In the genomic region with DNA sequence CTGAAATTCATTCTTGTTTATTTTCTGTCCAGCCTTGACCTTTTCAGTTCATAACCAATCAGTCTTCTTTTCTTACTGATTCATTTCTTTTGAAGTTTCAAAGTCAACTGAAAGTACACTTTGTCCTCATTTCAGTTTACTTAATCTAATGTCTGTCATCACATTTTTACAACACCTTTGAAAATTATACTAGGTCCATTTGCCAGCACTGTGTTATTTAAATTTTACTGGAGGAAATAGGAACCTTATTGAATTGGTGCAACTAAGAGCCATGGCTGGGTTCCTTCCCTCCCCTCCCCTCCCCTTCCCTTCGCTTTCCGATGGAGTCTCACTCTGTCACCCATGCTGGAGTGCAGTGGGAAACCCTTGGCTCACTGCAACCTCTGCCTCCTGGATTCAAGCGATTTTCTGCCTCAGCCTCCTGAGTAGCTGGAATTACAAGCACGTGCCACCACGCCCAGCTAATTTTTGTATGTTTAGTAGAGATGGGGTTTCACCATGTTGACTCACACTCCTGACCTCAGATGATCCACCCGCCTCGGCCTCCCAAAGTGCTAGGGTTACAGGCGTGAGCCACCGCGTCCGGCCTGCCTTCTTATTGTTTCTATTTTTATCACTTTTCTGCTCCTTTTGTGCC, we compare ENCODE assay signal across 1 cellular context.
TF ChIP-seq lines count a peak whose summit lies in the region.

No MANE protein-coding gene starts in this region.

TF ChIP-seq in HepG2, 621 proteins besides CTCF, POLR2A, EP300 and RAD21 (continued from another document and continues in another):
- TF ChIP-seq, protein P1, sequence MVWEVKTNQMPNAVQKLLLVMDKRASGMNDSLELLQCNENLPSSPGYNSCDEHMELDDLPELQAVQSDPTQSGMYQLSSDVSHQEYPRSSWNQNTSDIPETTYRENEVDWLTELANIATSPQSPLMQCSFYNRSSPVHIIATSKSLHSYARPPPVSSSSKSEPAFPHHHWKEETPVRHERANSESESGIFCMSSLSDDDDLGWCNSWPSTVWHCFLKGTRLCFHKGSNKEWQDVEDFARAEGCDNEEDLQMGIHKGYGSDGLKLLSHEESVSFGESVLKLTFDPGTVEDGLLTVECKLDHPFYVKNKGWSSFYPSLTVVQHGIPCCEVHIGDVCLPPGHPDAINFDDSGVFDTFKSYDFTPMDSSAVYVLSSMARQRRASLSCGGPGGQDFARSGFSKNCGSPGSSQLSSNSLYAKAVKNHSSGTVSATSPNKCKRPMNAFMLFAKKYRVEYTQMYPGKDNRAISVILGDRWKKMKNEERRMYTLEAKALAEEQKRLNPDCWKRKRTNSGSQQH (CRISPR knock-in tag; IDR thresholded peaks at IDR 0.05; ENCODE audit: low read depth) = no peak
- TF ChIP-seq RXRB (CRISPR knock-in tag; IDR thresholded peaks at IDR 0.05; ENCODE audit: borderline replicate concordance) (peak; percentile 93), FOXA3 (CRISPR knock-in tag; IDR thresholded peaks at IDR 0.05) (peak; percentile 79), GABPB1 (CRISPR knock-in tag; IDR thresholded peaks at IDR 0.05) (peak; percentile 62), MIER2 (CRISPR knock-in tag; IDR thresholded peaks at IDR 0.05) (no peak), SNAPC4 (CRISPR knock-in tag; IDR thresholded peaks at IDR 0.05) (no peak), NCOA2 (CRISPR knock-in tag; IDR thresholded peaks at IDR 0.05) (peak; percentile 73; the same call in 1 of the 2 replicates), ZNF17 (CRISPR knock-in tag; IDR thresholded peaks at IDR 0.05) (no peak), DMAP1 (CRISPR knock-in tag; IDR thresholded peaks at IDR 0.05) (peak; percentile 62; the same call in 1 of the 2 replicates), RBAK (CRISPR knock-in tag; IDR thresholded peaks at IDR 0.05) (no peak), PHF21A (CRISPR knock-in tag; IDR thresholded peaks at IDR 0.05) (peak; percentile 50; the same call in 1 of the 2 replicates), MTF2 (CRISPR knock-in tag; IDR thresholded peaks at IDR 0.05; ENCODE audit: borderline replicate concordance) (no peak), ZNF33A (CRISPR knock-in tag; IDR thresholded peaks at IDR 0.05; ENCODE audit: borderline replicate concordance) (no peak), ZSCAN30 (CRISPR knock-in tag; IDR thresholded peaks at IDR 0.05) (no peak), IKZF4 (CRISPR knock-in tag; IDR thresholded peaks at IDR 0.05; ENCODE audit: borderline replicate concordance, low read depth, not compliant biosample characterization) (no peak), BRD4 (CRISPR knock-in tag; IDR thresholded peaks at IDR 0.05) (no peak), ZNF841 (CRISPR knock-in tag; IDR thresholded peaks at IDR 0.05; ENCODE audit: borderline replicate concordance) (no peak), ZNF644 (CRISPR knock-in tag; IDR thresholded peaks at IDR 0.05; ENCODE audit: low read depth) (peak; percentile 52; the same call in 1 of the 2 replicates), HNRNPH1 (optimal IDR thresholded peaks at IDR 0.05; ENCODE audit: low read depth, low read length) (no peak), BRCA1 (CRISPR knock-in tag; IDR thresholded peaks at IDR 0.05) (no peak), SIN3B (IDR thresholded peaks at IDR 0.05; ENCODE audit: low read length) (no peak), NR2C2 (CRISPR knock-in tag; IDR thresholded peaks at IDR 0.05; ENCODE audit: borderline replicate concordance) (peak; percentile 54; the same call in 1 of the 2 replicates), ZNF367 (CRISPR knock-in tag; IDR thresholded peaks at IDR 0.05; ENCODE audit: borderline replicate concordance) (no peak), ZFP1 (CRISPR knock-in tag; IDR thresholded peaks at IDR 0.05) (no peak), SRSF9 (IDR thresholded peaks at IDR 0.05; ENCODE audit: borderline replicate concordance, insufficient read depth, low read depth, low read length, poor library complexity, severe bottlenecking) (no peak), YEATS4 (CRISPR knock-in tag; IDR thresholded peaks at IDR 0.05; ENCODE audit: borderline replicate concordance) (no peak), KLF9 (CRISPR knock-in tag; IDR thresholded peaks at IDR 0.05; ENCODE audit: low read depth) (no peak), ZNF225 (CRISPR knock-in tag; IDR thresholded peaks at IDR 0.05) (no peak), ARID2 (CRISPR knock-in tag; IDR thresholded peaks at IDR 0.05; ENCODE audit: borderline replicate concordance) (no peak), LCORL (IDR thresholded peaks at IDR 0.05) (peak; percentile 74; the same call in 1 of the 2 replicates), LCORL (CRISPR knock-in tag; IDR thresholded peaks at IDR 0.05) (peak; percentile 70; the same call in 1 of the 2 replicates), ZNF530 (CRISPR knock-in tag; IDR thresholded peaks at IDR 0.05; ENCODE audit: low read depth) (no peak), ZNF12 (CRISPR knock-in tag; IDR thresholded peaks at IDR 0.05) (0 out of 2 replicates have a peak, but pooled peaks have one; percentile 37), ZNF503 (CRISPR knock-in tag; IDR thresholded peaks at IDR 0.05) (peak; percentile 27; the same call in 1 of the 2 replicates), ZNF251 (CRISPR knock-in tag; IDR thresholded peaks at IDR 0.05) (no peak), ZNF749 (CRISPR knock-in tag; IDR thresholded peaks at IDR 0.05; ENCODE audit: borderline replicate concordance) (no peak), SMARCE1 (IDR thresholded peaks at IDR 0.05; ENCODE audit: borderline replicate concordance) (no peak), HOXA5 (CRISPR knock-in tag; IDR thresholded peaks at IDR 0.05) (no peak)
- TF ChIP-seq, protein P2, sequence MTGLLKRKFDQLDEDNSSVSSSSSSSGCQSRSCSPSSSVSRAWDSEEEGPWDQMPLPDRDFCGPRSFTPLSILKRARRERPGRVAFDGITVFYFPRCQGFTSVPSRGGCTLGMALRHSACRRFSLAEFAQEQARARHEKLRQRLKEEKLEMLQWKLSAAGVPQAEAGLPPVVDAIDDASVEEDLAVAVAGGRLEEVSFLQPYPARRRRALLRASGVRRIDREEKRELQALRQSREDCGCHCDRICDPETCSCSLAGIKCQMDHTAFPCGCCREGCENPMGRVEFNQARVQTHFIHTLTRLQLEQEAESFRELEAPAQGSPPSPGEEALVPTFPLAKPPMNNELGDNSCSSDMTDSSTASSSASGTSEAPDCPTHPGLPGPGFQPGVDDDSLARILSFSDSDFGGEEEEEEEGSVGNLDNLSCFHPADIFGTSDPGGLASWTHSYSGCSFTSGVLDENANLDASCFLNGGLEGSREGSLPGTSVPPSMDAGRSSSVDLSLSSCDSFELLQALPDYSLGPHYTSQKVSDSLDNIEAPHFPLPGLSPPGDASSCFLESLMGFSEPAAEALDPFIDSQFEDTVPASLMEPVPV (CRISPR knock-in tag; IDR thresholded peaks at IDR 0.05) = no peak
- TF ChIP-seq, protein P3, sequence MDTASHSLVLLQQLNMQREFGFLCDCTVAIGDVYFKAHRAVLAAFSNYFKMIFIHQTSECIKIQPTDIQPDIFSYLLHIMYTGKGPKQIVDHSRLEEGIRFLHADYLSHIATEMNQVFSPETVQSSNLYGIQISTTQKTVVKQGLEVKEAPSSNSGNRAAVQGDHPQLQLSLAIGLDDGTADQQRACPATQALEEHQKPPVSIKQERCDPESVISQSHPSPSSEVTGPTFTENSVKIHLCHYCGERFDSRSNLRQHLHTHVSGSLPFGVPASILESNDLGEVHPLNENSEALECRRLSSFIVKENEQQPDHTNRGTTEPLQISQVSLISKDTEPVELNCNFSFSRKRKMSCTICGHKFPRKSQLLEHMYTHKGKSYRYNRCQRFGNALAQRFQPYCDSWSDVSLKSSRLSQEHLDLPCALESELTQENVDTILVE (CRISPR knock-in tag; IDR thresholded peaks at IDR 0.05) = no peak
- TF ChIP-seq, protein P4, sequence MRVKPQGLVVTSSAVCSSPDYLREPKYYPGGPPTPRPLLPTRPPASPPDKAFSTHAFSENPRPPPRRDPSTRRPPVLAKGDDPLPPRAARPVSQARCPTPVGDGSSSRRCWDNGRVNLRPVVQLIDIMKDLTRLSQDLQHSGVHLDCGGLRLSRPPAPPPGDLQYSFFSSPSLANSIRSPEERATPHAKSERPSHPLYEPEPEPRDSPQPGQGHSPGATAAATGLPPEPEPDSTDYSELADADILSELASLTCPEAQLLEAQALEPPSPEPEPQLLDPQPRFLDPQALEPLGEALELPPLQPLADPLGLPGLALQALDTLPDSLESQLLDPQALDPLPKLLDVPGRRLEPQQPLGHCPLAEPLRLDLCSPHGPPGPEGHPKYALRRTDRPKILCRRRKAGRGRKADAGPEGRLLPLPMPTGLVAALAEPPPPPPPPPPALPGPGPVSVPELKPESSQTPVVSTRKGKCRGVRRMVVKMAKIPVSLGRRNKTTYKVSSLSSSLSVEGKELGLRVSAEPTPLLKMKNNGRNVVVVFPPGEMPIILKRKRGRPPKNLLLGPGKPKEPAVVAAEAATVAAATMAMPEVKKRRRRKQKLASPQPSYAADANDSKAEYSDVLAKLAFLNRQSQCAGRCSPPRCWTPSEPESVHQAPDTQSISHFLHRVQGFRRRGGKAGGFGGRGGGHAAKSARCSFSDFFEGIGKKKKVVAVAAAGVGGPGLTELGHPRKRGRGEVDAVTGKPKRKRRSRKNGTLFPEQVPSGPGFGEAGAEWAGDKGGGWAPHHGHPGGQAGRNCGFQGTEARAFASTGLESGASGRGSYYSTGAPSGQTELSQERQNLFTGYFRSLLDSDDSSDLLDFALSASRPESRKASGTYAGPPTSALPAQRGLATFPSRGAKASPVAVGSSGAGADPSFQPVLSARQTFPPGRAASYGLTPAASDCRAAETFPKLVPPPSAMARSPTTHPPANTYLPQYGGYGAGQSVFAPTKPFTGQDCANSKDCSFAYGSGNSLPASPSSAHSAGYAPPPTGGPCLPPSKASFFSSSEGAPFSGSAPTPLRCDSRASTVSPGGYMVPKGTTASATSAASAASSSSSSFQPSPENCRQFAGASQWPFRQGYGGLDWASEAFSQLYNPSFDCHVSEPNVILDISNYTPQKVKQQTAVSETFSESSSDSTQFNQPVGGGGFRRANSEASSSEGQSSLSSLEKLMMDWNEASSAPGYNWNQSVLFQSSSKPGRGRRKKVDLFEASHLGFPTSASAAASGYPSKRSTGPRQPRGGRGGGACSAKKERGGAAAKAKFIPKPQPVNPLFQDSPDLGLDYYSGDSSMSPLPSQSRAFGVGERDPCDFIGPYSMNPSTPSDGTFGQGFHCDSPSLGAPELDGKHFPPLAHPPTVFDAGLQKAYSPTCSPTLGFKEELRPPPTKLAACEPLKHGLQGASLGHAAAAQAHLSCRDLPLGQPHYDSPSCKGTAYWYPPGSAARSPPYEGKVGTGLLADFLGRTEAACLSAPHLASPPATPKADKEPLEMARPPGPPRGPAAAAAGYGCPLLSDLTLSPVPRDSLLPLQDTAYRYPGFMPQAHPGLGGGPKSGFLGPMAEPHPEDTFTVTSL (CRISPR knock-in tag; IDR thresholded peaks at IDR 0.05; ENCODE audit: borderline replicate concordance) = peak; percentile 74; the same call in 1 of the 2 replicates
- TF ChIP-seq, protein P5, sequence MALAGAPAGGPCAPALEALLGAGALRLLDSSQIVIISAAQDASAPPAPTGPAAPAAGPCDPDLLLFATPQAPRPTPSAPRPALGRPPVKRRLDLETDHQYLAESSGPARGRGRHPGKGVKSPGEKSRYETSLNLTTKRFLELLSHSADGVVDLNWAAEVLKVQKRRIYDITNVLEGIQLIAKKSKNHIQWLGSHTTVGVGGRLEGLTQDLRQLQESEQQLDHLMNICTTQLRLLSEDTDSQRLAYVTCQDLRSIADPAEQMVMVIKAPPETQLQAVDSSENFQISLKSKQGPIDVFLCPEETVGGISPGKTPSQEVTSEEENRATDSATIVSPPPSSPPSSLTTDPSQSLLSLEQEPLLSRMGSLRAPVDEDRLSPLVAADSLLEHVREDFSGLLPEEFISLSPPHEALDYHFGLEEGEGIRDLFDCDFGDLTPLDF (CRISPR knock-in tag; IDR thresholded peaks at IDR 0.05) = no peak
